ENCODE assay signal across 31 cellular contexts in genomic region chr1:55167224-55167623, GRCh38. TPM values are rescaled to one million over a fixed set of nuclear protein-coding genes. Genes with fewer than 3 reads are reported as not detected.
DNase-seq lines count a peak whose midpoint lies in the region; ATAC-seq and TF ChIP-seq lines count a peak whose summit lies in the region.
"Had no signal": no experiment of that assay in that cellular context is flagged by ENCODE, and none has a peak within 500 bp of the region (broad histone marks: within the 10 kb centered on the region; RNA-seq: fewer than 3 reads in every experiment).

No MANE protein-coding gene starts in this region.

- TF ChIP-seq CTCF in activated CD8-positive, alpha-beta T cell treated with anti-CD3 and anti-CD28 coated beads for 36 hours (IDR thresholded peaks at IDR 0.05): no peak
- no peak for TF ChIP-seq CTCF in WTC11 (IDR thresholded peaks at IDR 0.05)

- H3K4me3 Mint-ChIP-seq in activated CD8-positive, alpha-beta T cell treated with anti-CD3 and anti-CD28 coated beads for 36 hours: no peak overlapping the region
- no peak overlapping the region for H3K4me3 Mint-ChIP-seq in activated CD8-positive, alpha-beta T cell treated with anti-CD3 and anti-CD28 coated beads, Interleukin-2, amount 10 ng/mL, durations not matched to agents 7 days and 5 days
- H3K4me3 Mint-ChIP-seq in CD4-positive, CD25-positive, alpha-beta regulatory T cell: no peak overlapping the region
- H3K4me3 Mint-ChIP-seq in WTC11: no peak overlapping the region
- H3K4me3 Mint-ChIP-seq in memory B cell: no peak overlapping the region
- H3K4me3 Mint-ChIP-seq: activated CD4-positive, alpha-beta T cell treated with anti-CD3 and anti-CD28 coated beads, Interleukin-2, amount 10 ng/mL, durations not matched to agents 24 days and 14 days; HFFc6; type B pancreatic cell had no signal

- H3K4me1 Mint-ChIP-seq in activated CD8-positive, alpha-beta T cell treated with anti-CD3 and anti-CD28 coated beads for 36 hours (ENCODE audit: low read depth): peaks cover 59% of the 10 kb centered on the region
- peaks cover 14% of the 10 kb centered on the region for H3K4me1 Mint-ChIP-seq in activated CD8-positive, alpha-beta T cell treated with anti-CD3 and anti-CD28 coated beads, Interleukin-2, amount 10 ng/mL, durations not matched to agents 7 days and 5 days (ENCODE audit: low read depth)
- peaks cover 0 to 41% (median 28%) of the 10 kb centered on the region in 4 donors for H3K4me1 Mint-ChIP-seq in CD4-positive, CD25-positive, alpha-beta regulatory T cell
- H3K4me1 Mint-ChIP-seq in WTC11 (peaks cover 41% of the 10 kb centered on the region), memory B cell (peaks cover 5% of the 10 kb centered on the region)

- no peak overlapping the region for H3K4me3 ChIP-seq in CD4-positive, CD25-positive, alpha-beta regulatory T cell (ENCODE audit: low read depth, low read length)
- H3K4me3 ChIP-seq: A549, left lung, Peyer's patch, psoas muscle, sigmoid colon had no signal

- CTCF ChIA-PET in activated CD8-positive, alpha-beta T cell treated with anti-CD3 and anti-CD28 coated beads for 36 hours (lab: Charles Lee): no interaction called here
- CTCF ChIA-PET in activated CD8-positive, alpha-beta T cell treated with anti-CD3 and anti-CD28 coated beads, Interleukin-2, amount 10 ng/mL, durations not matched to agents 7 days and 5 days (lab: Charles Lee): no interaction called here
- CTCF ChIA-PET in WTC11 (lab: Charles Lee): interaction anchor here (1.6 kb wide), 1 partner anchor 24 kb away, joined by 8 read pairs; no protein-coding TSS in a partner anchor

- intact Hi-C loops in activated CD8-positive, alpha-beta T cell treated with anti-CD3 and anti-CD28 coated beads for 36 hours (cut with micrococcal nuclease): no loop called here

- H3K9me3 ChIP-seq in CD4-positive, CD25-positive, alpha-beta regulatory T cell (ENCODE audit: control insufficient read depth in 2 of 2, low read length in 2 of 2): no peaks in the 10 kb centered on the region
- H3K9me3 ChIP-seq: A549, left lung, Peyer's patch, psoas muscle, sigmoid colon had no signal

- ATAC-seq in activated CD8-positive, alpha-beta T cell treated with anti-CD3 and anti-CD28 coated beads for 36 hours: no peak
- ATAC-seq in activated CD8-positive, alpha-beta T cell treated with anti-CD3 and anti-CD28 coated beads, Interleukin-2, amount 10 ng/mL, durations not matched to agents 7 days and 5 days: no peak
- ATAC-seq in CD4-positive, CD25-positive, alpha-beta regulatory T cell (ENCODE audit: low read depth in 2 of 2): no peak
- no peak for ATAC-seq in WTC11
- no peak for ATAC-seq in memory B cell (ENCODE audit: low read depth)
- ATAC-seq in HG02642 (IDR thresholded peaks at IDR 0.05; ENCODE audit: poor library complexity, unreplicated experiment): no peak
- ATAC-seq: A549, psoas muscle had no signal

- H3K36me3 ChIP-seq in CD4-positive, CD25-positive, alpha-beta regulatory T cell (ENCODE audit: control insufficient read depth, insufficient read depth, low read length): peaks cover 72% of the 10 kb centered on the region

- H3K4me1 ChIP-seq in CD4-positive, CD25-positive, alpha-beta regulatory T cell (ENCODE audit: control insufficient read depth, insufficient read depth, low read length, poor library complexity, severe bottlenecking): no peaks in the 10 kb centered on the region
- H3K4me1 ChIP-seq: A549, left lung, Peyer's patch had no signal

- no peak for DNase-seq in activated CD8-positive, alpha-beta T cell treated with anti-CD3 and anti-CD28 coated beads for 36 hours
- no peak for DNase-seq in activated CD8-positive, alpha-beta T cell treated with anti-CD3 and anti-CD28 coated beads, Interleukin-2, amount 10 ng/mL, durations not matched to agents 7 days and 5 days
- no peak for DNase-seq in CD4-positive, CD25-positive, alpha-beta regulatory T cell
- DNase-seq in WTC11 (ENCODE audit: low spot score) (no peak), memory B cell (ENCODE audit: low spot score in 2 of 2) (no peak), NCI-H2029 (lab: John Stamatoyannopoulos, UW) (no peak), NCI-H128 (lab: John Stamatoyannopoulos, UW; ENCODE audit: unreplicated experiment) (no peak)
- DNase-seq: activated CD4-positive, alpha-beta T cell treated with anti-CD3 and anti-CD28 coated beads, Interleukin-2, amount 10 ng/mL, durations not matched to agents 24 days and 14 days; caudate nucleus; cortex of kidney; effector memory CD4-positive, alpha-beta T cell; EL; erythroblast; glutamatergic neuron; HFFc6; IMR-90; islet precursor cell; left lung; NCI-H1436 treated with DMSO at 0.1 percent for 48 hours; NCI-H82; nucleus accumbens; Peyer's patch; psoas muscle; SIG-M5; sigmoid colon; stimulated activated CD4-positive, alpha-beta T cell treated with anti-CD3 and anti-CD28 coated beads, Interleukin-4, amount 100 ng/mL, for 1 hour; substantia nigra; T-helper 9 cell had no signal

- peak overlapping the region; percentile 79 for H3K27ac Mint-ChIP-seq in activated CD8-positive, alpha-beta T cell treated with anti-CD3 and anti-CD28 coated beads for 36 hours
- no peak overlapping the region for H3K27ac Mint-ChIP-seq in activated CD8-positive, alpha-beta T cell treated with anti-CD3 and anti-CD28 coated beads, Interleukin-2, amount 10 ng/mL, durations not matched to agents 7 days and 5 days
- H3K27ac Mint-ChIP-seq in CD4-positive, CD25-positive, alpha-beta regulatory T cell: peak overlapping the region in 2 of 3 donors; percentile 16 to 67
- peak overlapping the region; percentile 19; the same call in 1 of the 2 replicates for H3K27ac Mint-ChIP-seq in WTC11
- peak overlapping the region; percentile 39 for H3K27ac Mint-ChIP-seq in memory B cell
- H3K27ac Mint-ChIP-seq: HFFc6, type B pancreatic cell had no signal

- H3K36me3 Mint-ChIP-seq in activated CD8-positive, alpha-beta T cell treated with anti-CD3 and anti-CD28 coated beads for 36 hours (ENCODE audit: low read depth): peaks cover 46% of the 10 kb centered on the region
- H3K36me3 Mint-ChIP-seq in activated CD8-positive, alpha-beta T cell treated with anti-CD3 and anti-CD28 coated beads, Interleukin-2, amount 10 ng/mL, durations not matched to agents 7 days and 5 days (ENCODE audit: low read depth): peaks cover 56% of the 10 kb centered on the region
- H3K36me3 Mint-ChIP-seq in CD4-positive, CD25-positive, alpha-beta regulatory T cell: peaks cover 57% of the 10 kb centered on the region
- H3K36me3 Mint-ChIP-seq in WTC11: peaks cover 5% of the 10 kb centered on the region; the same call in 1 of the 2 replicates
- peaks cover 34% of the 10 kb centered on the region for H3K36me3 Mint-ChIP-seq in memory B cell

- H3K27me3 ChIP-seq in CD4-positive, CD25-positive, alpha-beta regulatory T cell (ENCODE audit: control insufficient read depth, insufficient read depth, low read length): no peaks in the 10 kb centered on the region
- H3K27me3 ChIP-seq: left lung, Peyer's patch, sigmoid colon had no signal

- POLR2A ChIA-PET in activated CD8-positive, alpha-beta T cell treated with anti-CD3 and anti-CD28 coated beads for 36 hours (lab: Charles Lee): no interaction called here
- POLR2A ChIA-PET in activated CD8-positive, alpha-beta T cell treated with anti-CD3 and anti-CD28 coated beads, Interleukin-2, amount 10 ng/mL, durations not matched to agents 7 days and 5 days (lab: Charles Lee): no interaction called here
- POLR2A ChIA-PET in WTC11 (lab: Charles Lee): no interaction called here

- H3K27ac ChIP-seq in CD4-positive, CD25-positive, alpha-beta regulatory T cell (ENCODE audit: insufficient read depth, low read length, poor library complexity, severe bottlenecking): no peak overlapping the region
- H3K27ac ChIP-seq: A549, left lung, Peyer's patch, psoas muscle had no signal

- H3K27me3 Mint-ChIP-seq in activated CD8-positive, alpha-beta T cell treated with anti-CD3 and anti-CD28 coated beads for 36 hours: no peaks in the 10 kb centered on the region
- H3K27me3 Mint-ChIP-seq in activated CD8-positive, alpha-beta T cell treated with anti-CD3 and anti-CD28 coated beads, Interleukin-2, amount 10 ng/mL, durations not matched to agents 7 days and 5 days (ENCODE audit: low read depth): no peaks in the 10 kb centered on the region
- H3K27me3 Mint-ChIP-seq in CD4-positive, CD25-positive, alpha-beta regulatory T cell: no peaks in the 10 kb centered on the region
- H3K27me3 Mint-ChIP-seq in WTC11 (ENCODE audit: low read depth) (no peaks in the 10 kb centered on the region), memory B cell (no peaks in the 10 kb centered on the region)
- H3K27me3 Mint-ChIP-seq: activated CD4-positive, alpha-beta T cell treated with anti-CD3 and anti-CD28 coated beads, Interleukin-2, amount 10 ng/mL, durations not matched to agents 24 days and 14 days; type B pancreatic cell had no signal

- no peaks in the 10 kb centered on the region for H3K9me3 Mint-ChIP-seq in activated CD8-positive, alpha-beta T cell treated with anti-CD3 and anti-CD28 coated beads for 36 hours
- no peaks in the 10 kb centered on the region for H3K9me3 Mint-ChIP-seq in activated CD8-positive, alpha-beta T cell treated with anti-CD3 and anti-CD28 coated beads, Interleukin-2, amount 10 ng/mL, durations not matched to agents 7 days and 5 days (ENCODE audit: insufficient read depth)
- H3K9me3 Mint-ChIP-seq in CD4-positive, CD25-positive, alpha-beta regulatory T cell: no peaks in the 10 kb centered on the region
- H3K9me3 Mint-ChIP-seq in WTC11 (no peaks in the 10 kb centered on the region), memory B cell (no peaks in the 10 kb centered on the region)
- H3K9me3 Mint-ChIP-seq: activated CD4-positive, alpha-beta T cell treated with anti-CD3 and anti-CD28 coated beads, Interleukin-2, amount 10 ng/mL, durations not matched to agents 24 days and 14 days; HFFc6; type B pancreatic cell had no signal

TF ChIP-seq in WTC11, 78 proteins besides CTCF, POLR2A, EP300 and RAD21 (continues in another document):
- no peak for TF ChIP-seq TEAD4 (CRISPR knock-in tag; IDR thresholded peaks at IDR 0.05)
- TF ChIP-seq, protein P1, sequence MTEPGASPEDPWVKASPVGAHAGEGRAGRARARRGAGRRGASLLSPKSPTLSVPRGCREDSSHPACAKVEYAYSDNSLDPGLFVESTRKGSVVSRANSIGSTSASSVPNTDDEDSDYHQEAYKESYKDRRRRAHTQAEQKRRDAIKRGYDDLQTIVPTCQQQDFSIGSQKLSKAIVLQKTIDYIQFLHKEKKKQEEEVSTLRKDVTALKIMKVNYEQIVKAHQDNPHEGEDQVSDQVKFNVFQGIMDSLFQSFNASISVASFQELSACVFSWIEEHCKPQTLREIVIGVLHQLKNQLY (CRISPR knock-in tag; IDR thresholded peaks at IDR 0.05): no peak
- no peak for TF ChIP-seq ESRRA (CRISPR knock-in tag; IDR thresholded peaks at IDR 0.05; ENCODE audit: borderline replicate concordance)

RNA-seq across cellular contexts. Expression of gene USP24, which starts 47.9 kb away (rescaled TPM):
- 10 to 100 TPM; 39.4 to 47.0 TPM for total RNA-seq in activated CD8-positive, alpha-beta T cell treated with anti-CD3 and anti-CD28 coated beads for 36 hours
- 10 to 100 TPM; 36.7 to 44.1 TPM for total RNA-seq in activated CD8-positive, alpha-beta T cell treated with anti-CD3 and anti-CD28 coated beads, Interleukin-2, amount 10 ng/mL, durations not matched to agents 7 days and 5 days
- 60.9 TPM for total RNA-seq in CD4-positive, CD25-positive, alpha-beta regulatory T cell
- polyA plus RNA-seq in CD4-positive, CD25-positive, alpha-beta regulatory T cell: 1 to 10 TPM; 5.7 to 7.2 (median 6.1) TPM
- total RNA-seq in WTC11 (2021): 35.4 to 40.9 TPM (median 37.2 TPM) in 3 replicates
